In genomic region chr5:181200816-181201215, GRCh38 we compare ENCODE assay signal across 29 cellular contexts. TPM values are rescaled to one million over a fixed set of nuclear protein-coding genes. Genes with fewer than 3 reads are reported as not detected.
"Had no signal": no experiment of that assay in that cellular context is flagged by ENCODE, and none has a peak within 500 bp of the region (broad histone marks: within the 10 kb centered on the region; RNA-seq: fewer than 3 reads in every experiment).

No MANE protein-coding gene starts in this region.

- FAIRE-seq: keratinocyte had no signal

- ATAC-seq: activated naive CD4-positive, alpha-beta T cell treated with anti-CD3 and anti-CD28 coated beads, Interleukin-2, amount 50 U/mL, for 72 hours; activated T-helper 17 cell treated with anti-CD3 and anti-CD28 coated beads, Interleukin-2, amount 50 U/mL, for 72 hours; esophagus mucosa; heart right ventricle; left colon; stimulated activated naive CD8-positive, alpha-beta T cell treated with anti-CD3 and anti-CD28 coated beads, Interleukin-15, Interleukin-2, amounts not matched to agents 100 U/mL and 50 U/mL, for 24 hours had no signal

- DNase-seq: activated CD8-positive, alpha-beta memory T cell treated with anti-CD3 and anti-CD28 coated beads for 24 hours; activated CD8-positive, alpha-beta memory T cell treated with anti-CD3 and anti-CD28 coated beads, Interleukin-2, amount 50 U/mL, for 4 hours; activated T-cell treated with anti-CD3 and anti-CD28 coated beads, Interleukin-2, amount 50 U/mL, for 24 hours; brain microvascular endothelial cell; central memory CD4-positive, alpha-beta T cell; effector memory CD4-positive, alpha-beta T cell; foreskin melanocyte; heart right ventricle; left colon; mesendoderm; naive B cell; occipital lobe; retina; stimulated activated CD4-positive, alpha-beta T cell treated with anti-CD3 and anti-CD28 coated beads, Interleukin-4, amount 100 ng/mL, for 1 hour; stimulated activated naive CD8-positive, alpha-beta T cell treated with anti-CD3 and anti-CD28 coated beads, Interleukin-15, Interleukin-2, amounts not matched to agents 100 U/mL and 50 U/mL, for 24 hours; T-helper 9 cell; upper lobe of left lung had no signal

- H3K27me3 ChIP-seq: brain microvascular endothelial cell had no signal

- H3K4me3 ChIP-seq: heart right ventricle, upper lobe of left lung had no signal

- H3K27ac ChIP-seq: brain microvascular endothelial cell, heart right ventricle, upper lobe of left lung had no signal

- H3K9me3 ChIP-seq: heart right ventricle, upper lobe of left lung had no signal

- H3K36me3 ChIP-seq: brain microvascular endothelial cell had no signal

RNA-seq across cellular contexts. Expression of gene OR2V2, which starts 53.4 kb away (rescaled TPM):
- total RNA-seq: activated naive CD4-positive, alpha-beta T cell treated with anti-CD3 and anti-CD28 coated beads, Interleukin-2, amount 50 U/mL, for 72 hours; activated T-helper 17 cell treated with anti-CD3 and anti-CD28 coated beads, Interleukin-2, amount 50 U/mL, for 72 hours; aorta; dermis microvascular lymphatic vessel endothelial cell; esophagus mucosa; heart right ventricle; left colon; lower leg skin; mucosa of gallbladder; occipital lobe; subcutaneous adipose tissue; T-helper 1 cell treated with Interleukin-12 subunit alpha and Interleukin-12 subunit beta and Interleukin-4 antibody, amounts not matched to agents 30 ng/mL and 1 ng/mL, for 36 hours had no signal
- polyA plus RNA-seq: adipose tissue, aorta, heart right ventricle, keratinocyte, neural cell had no signal
